ENCODE assay signal across 13 cellular contexts in the genomic region with DNA sequence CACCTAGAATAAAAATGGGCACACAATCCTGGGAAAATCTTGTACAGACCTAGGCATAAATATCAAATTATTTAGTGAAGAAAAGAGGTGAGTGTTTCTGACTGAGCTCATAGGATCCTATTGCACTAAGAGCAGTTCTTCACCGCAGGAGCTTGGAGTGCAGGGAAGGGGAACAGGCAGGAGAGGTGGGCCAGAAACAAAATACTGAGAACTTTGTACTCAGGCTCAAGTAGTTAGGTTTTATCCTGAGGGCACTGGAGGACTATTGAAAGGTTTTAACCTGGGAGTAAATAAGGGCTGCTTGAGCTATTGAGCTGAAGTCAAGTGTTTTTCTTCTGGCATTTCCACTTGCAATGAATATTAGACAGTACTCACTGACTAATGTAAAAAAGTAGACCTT. TPM values are rescaled to one million over a fixed set of nuclear protein-coding genes. Genes with fewer than 3 reads are reported as not detected.
"Had no signal": no experiment of that assay in that cellular context is flagged by ENCODE, and none has a peak within 500 bp of the region (broad histone marks: within the 10 kb centered on the region; RNA-seq: fewer than 3 reads in every experiment).

No MANE protein-coding gene starts in this region.

- H3K27me3 ChIP-seq: ascending aorta, ovary had no signal

- ATAC-seq: activated CD8-positive, alpha-beta T cell treated with anti-CD3 and anti-CD28 coated beads for 36 hours; left lobe of liver; stimulated activated naive CD8-positive, alpha-beta T cell treated with anti-CD3 and anti-CD28 coated beads, Interleukin-15, Interleukin-2, amounts not matched to agents 100 U/mL and 50 U/mL, for 24 hours had no signal

- H3K4me1 ChIP-seq: ascending aorta, esophagus muscularis mucosa had no signal

- H3K27ac ChIP-seq: ascending aorta, esophagus muscularis mucosa, ovary had no signal

- DNase-seq: activated CD4-positive, alpha-beta T cell treated with anti-CD3 and anti-CD28 coated beads for 1 hour; activated CD8-positive, alpha-beta memory T cell treated with anti-CD3 and anti-CD28 coated beads, Interleukin-2, amount 50 U/mL, for 4 hours; activated CD8-positive, alpha-beta T cell treated with anti-CD3 and anti-CD28 coated beads for 36 hours; activated naive CD4-positive, alpha-beta T cell; mesenchymal stem cell; nephron progenitor cell; ovary; stimulated activated CD4-positive, alpha-beta T cell treated with anti-CD3 and anti-CD28 coated beads, Interleukin-2, amount 100 ng/mL, for 48 hours; stimulated activated naive CD8-positive, alpha-beta T cell treated with anti-CD3 and anti-CD28 coated beads, Interleukin-15, Interleukin-2, amounts not matched to agents 100 U/mL and 50 U/mL, for 24 hours had no signal

- H3K27ac Mint-ChIP-seq: activated CD8-positive, alpha-beta T cell treated with anti-CD3 and anti-CD28 coated beads for 36 hours; nephron progenitor cell had no signal

- H3K4me1 Mint-ChIP-seq: nephron progenitor cell had no signal

- H3K9me3 Mint-ChIP-seq: nephron progenitor cell had no signal

- H3K9me3 ChIP-seq: ascending aorta, esophagus muscularis mucosa, ovary had no signal

- H3K4me3 ChIP-seq: ascending aorta, esophagus muscularis mucosa, ovary had no signal

- H3K4me3 Mint-ChIP-seq: activated CD8-positive, alpha-beta T cell treated with anti-CD3 and anti-CD28 coated beads for 36 hours; nephron progenitor cell had no signal

- H3K27me3 Mint-ChIP-seq: activated CD8-positive, alpha-beta T cell treated with anti-CD3 and anti-CD28 coated beads for 36 hours had no signal

- H3K36me3 ChIP-seq: ascending aorta, esophagus muscularis mucosa, ovary had no signal

RNA-seq across cellular contexts. Expression of a gene that starts 12.2 kb away (rescaled TPM):
- total RNA-seq: activated CD8-positive, alpha-beta T cell treated with anti-CD3 and anti-CD28 coated beads for 36 hours; ascending aorta; left lobe of liver; ureter had no signal
